18 cellular contexts compared by ENCODE assay signal in the genomic region with DNA sequence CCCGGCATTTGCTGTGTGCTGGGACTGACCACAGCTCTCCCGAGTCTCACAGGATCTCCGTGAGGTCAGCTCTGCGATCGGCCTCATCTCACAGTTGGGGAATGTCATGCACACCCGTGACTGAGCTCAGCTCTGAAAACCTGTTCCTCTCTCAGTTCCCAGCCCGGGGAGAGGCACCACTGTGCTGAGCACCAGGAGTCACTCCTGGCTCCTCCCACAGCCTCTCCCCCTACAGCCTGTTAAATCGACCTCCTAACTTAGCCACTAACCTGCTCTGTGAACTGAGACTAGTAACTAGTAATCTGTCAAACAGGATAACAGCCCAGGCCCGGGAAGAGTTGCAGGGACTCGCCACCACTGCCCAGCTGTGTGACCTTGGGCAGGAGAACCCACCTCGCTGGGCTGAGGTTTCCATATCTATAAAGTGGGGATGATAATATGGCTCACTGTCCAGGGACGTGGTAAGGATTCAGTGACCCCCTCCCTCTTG. TPM values are rescaled to one million over a fixed set of nuclear protein-coding genes. Genes with fewer than 3 reads are reported as not detected.
DNase-seq lines count a peak whose midpoint lies in the region; ATAC-seq and TF ChIP-seq lines count a peak whose summit lies in the region.
"Had no signal": no experiment of that assay in that cellular context is flagged by ENCODE, and none has a peak within 500 bp of the region (broad histone marks: within the 10 kb centered on the region; RNA-seq: fewer than 3 reads in every experiment).

No MANE protein-coding gene starts in this region.

- intact Hi-C loops in activated CD4-positive, alpha-beta T cell treated with anti-CD3 and anti-CD28 coated beads for 36 hours (cut with DNase I, micrococcal nuclease) = no loop called here

- H3K27ac Mint-ChIP-seq in activated CD4-positive, alpha-beta T cell treated with anti-CD3 and anti-CD28 coated beads for 36 hours = no peak overlapping the region
- H3K27ac Mint-ChIP-seq: activated CD4-positive, alpha-beta T cell treated with anti-CD3 and anti-CD28 coated beads, Interleukin-2, amount 10 ng/mL, durations not matched to agents 7 days and 5 days; CD4-positive, alpha-beta T cell; dendritic cell treated with granulocyte-macrophage colony-stimulating factor and Interleukin-4, amounts not matched to agents 40 ng/mL and 50 ng/mL, for 4 days; stimulated activated effector memory CD8-positive, alpha-beta T cell treated with anti-CD3 and anti-CD28 coated beads, Interleukin-12 subunit alpha, Interleukin-12 subunit beta, amount 100 ng/mL, for 72 hours had no signal

- H3K36me3 Mint-ChIP-seq in activated CD4-positive, alpha-beta T cell treated with anti-CD3 and anti-CD28 coated beads for 36 hours (ENCODE audit: low read depth) = no peaks in the 10 kb centered on the region
- H3K36me3 Mint-ChIP-seq: stimulated activated effector memory CD8-positive, alpha-beta T cell treated with anti-CD3 and anti-CD28 coated beads, Interleukin-12 subunit alpha, Interleukin-12 subunit beta, amount 100 ng/mL, for 72 hours had no signal

- H3K27me3 Mint-ChIP-seq in activated CD4-positive, alpha-beta T cell treated with anti-CD3 and anti-CD28 coated beads for 36 hours = no peaks in the 10 kb centered on the region
- H3K27me3 Mint-ChIP-seq: CD4-positive, alpha-beta T cell had no signal

- peaks cover 8% of the 10 kb centered on the region for H3K27me3 ChIP-seq in brain microvascular endothelial cell (replicated peaks)
- H3K27me3 ChIP-seq: uterus had no signal

- no peak overlapping the region for H3K4me3 ChIP-seq in brain microvascular endothelial cell (ENCODE audit: low read depth, low read length)
- H3K4me3 ChIP-seq: uterus had no signal

- POLR2A ChIA-PET in activated CD4-positive, alpha-beta T cell treated with anti-CD3 and anti-CD28 coated beads for 36 hours (lab: Charles Lee) = no interaction called here

- H3K9me3 Mint-ChIP-seq in activated CD4-positive, alpha-beta T cell treated with anti-CD3 and anti-CD28 coated beads for 36 hours (ENCODE audit: low read depth) = no peaks in the 10 kb centered on the region
- H3K9me3 Mint-ChIP-seq: activated CD4-positive, alpha-beta T cell treated with anti-CD3 and anti-CD28 coated beads, Interleukin-2, amount 10 ng/mL, durations not matched to agents 7 days and 5 days; CD4-positive, alpha-beta T cell; dendritic cell treated with granulocyte-macrophage colony-stimulating factor and Interleukin-4, amounts not matched to agents 40 ng/mL and 50 ng/mL, for 4 days; stimulated activated effector memory CD8-positive, alpha-beta T cell treated with anti-CD3 and anti-CD28 coated beads, Interleukin-12 subunit alpha, Interleukin-12 subunit beta, amount 100 ng/mL, for 72 hours had no signal

- TF ChIP-seq POLR2A in GM18505 (IDR thresholded peaks at IDR 0.05; ENCODE audit: borderline replicate concordance, extremely low read depth, insufficient read depth, insufficient read length) = no peak

- CTCF ChIA-PET in activated CD4-positive, alpha-beta T cell treated with anti-CD3 and anti-CD28 coated beads for 36 hours (lab: Charles Lee) = interaction anchor here (1.0 kb wide), 1 partner anchor 83 kb away, joined by 4 read pairs; no protein-coding TSS in a partner anchor

- no peaks in the 10 kb centered on the region for H3K36me3 ChIP-seq in brain microvascular endothelial cell (replicated peaks)
- H3K36me3 ChIP-seq: uterus had no signal

- H3K27ac ChIP-seq in brain microvascular endothelial cell = no peak overlapping the region
- H3K27ac ChIP-seq: uterus had no signal

- H3K4me1 Mint-ChIP-seq in activated CD4-positive, alpha-beta T cell treated with anti-CD3 and anti-CD28 coated beads for 36 hours = no peaks in the 10 kb centered on the region
- H3K4me1 Mint-ChIP-seq: activated CD4-positive, alpha-beta T cell treated with anti-CD3 and anti-CD28 coated beads, Interleukin-2, amount 10 ng/mL, durations not matched to agents 7 days and 5 days had no signal

- TF ChIP-seq CTCF in brain microvascular endothelial cell (IDR thresholded peaks at IDR 0.05; ENCODE audit: low read depth, low read length, missing control alignments) = no peak

- DNase-seq in Ammon's horn (ENCODE audit: low spot score) (peak; percentile 58), HuH-7.5 (ENCODE audit: low spot score) (peak; percentile 49), brain microvascular endothelial cell (peak; percentile 14), mucosa of gallbladder (ENCODE audit: low spot score) (peak; percentile 25), NCI-H146 treated with DMSO at 0.1 percent for 48 hours (lab: John Stamatoyannopoulos, UW; ENCODE audit: unreplicated experiment) (no peak)
- DNase-seq in stimulated activated naive CD8-positive, alpha-beta T cell treated with anti-CD3 and anti-CD28 coated beads, Interleukin-15, Interleukin-2, amounts not matched to agents 100 U/mL and 50 U/mL, for 24 hours = no peak
- DNase-seq in activated CD4-positive, alpha-beta T cell treated with anti-CD3 and anti-CD28 coated beads for 36 hours = no peak
- DNase-seq: activated CD4-positive, alpha-beta T cell treated with anti-CD3 and anti-CD28 coated beads, Interleukin-2, amount 10 ng/mL, durations not matched to agents 7 days and 5 days; amniotic stem cell; CD4-positive, alpha-beta T cell; HCEC 1CT; NCI-H2107; PC-3; stimulated activated CD4-positive, alpha-beta T cell treated with anti-CD3 and anti-CD28 coated beads, Interleukin-4, amount 100 ng/mL, for 1 hour; uterus had no signal

- no peak for ATAC-seq in stimulated activated naive CD8-positive, alpha-beta T cell treated with anti-CD3 and anti-CD28 coated beads, Interleukin-15, Interleukin-2, amounts not matched to agents 100 U/mL and 50 U/mL, for 24 hours
- no peak for ATAC-seq in activated CD4-positive, alpha-beta T cell treated with anti-CD3 and anti-CD28 coated beads for 36 hours
- ATAC-seq in GM18505 (IDR thresholded peaks at IDR 0.05; ENCODE audit: unreplicated experiment) = no peak
- ATAC-seq: stimulated activated effector memory CD8-positive, alpha-beta T cell treated with anti-CD3 and anti-CD28 coated beads, Interleukin-12 subunit alpha, Interleukin-12 subunit beta, amount 100 ng/mL, for 72 hours had no signal

- in situ Hi-C loops in brain microvascular endothelial cell (cut with HindIII; ENCODE audit: low pct_ligation_motif_present, low sequenced_read_pairs) = no loop called here

- H3K4me3 Mint-ChIP-seq in activated CD4-positive, alpha-beta T cell treated with anti-CD3 and anti-CD28 coated beads for 36 hours = no peak overlapping the region
- H3K4me3 Mint-ChIP-seq: activated CD4-positive, alpha-beta T cell treated with anti-CD3 and anti-CD28 coated beads, Interleukin-2, amount 10 ng/mL, durations not matched to agents 7 days and 5 days; CD4-positive, alpha-beta T cell; dendritic cell treated with granulocyte-macrophage colony-stimulating factor and Interleukin-4, amounts not matched to agents 40 ng/mL and 50 ng/mL, for 4 days; stimulated activated effector memory CD8-positive, alpha-beta T cell treated with anti-CD3 and anti-CD28 coated beads, Interleukin-12 subunit alpha, Interleukin-12 subunit beta, amount 100 ng/mL, for 72 hours had no signal

RNA-seq across cellular contexts. Expression of gene NOL4L, which starts 20.1 kb away (rescaled TPM):
- total RNA-seq in mucosa of gallbladder = 53.0 TPM
- total RNA-seq in activated CD4-positive, alpha-beta T cell treated with anti-CD3 and anti-CD28 coated beads for 36 hours = 10 to 100 TPM; 17.3 to 22.0 TPM

Comparison
In these comparisons a context has a peak if more than half of its experiments do, and no peak if none do; other contexts are left out.
1. DNase-seq: peak in Ammon's horn (single experiment), HuH-7.5 (single experiment), brain microvascular endothelial cell (single experiment) and mucosa of gallbladder (single experiment); none in stimulated activated naive CD8-positive, alpha-beta T cell treated with anti-CD3 and anti-CD28 coated beads, Interleukin-15, Interleukin-2, amounts not matched to agents 100 U/mL and 50 U/mL, for 24 hours (single experiment), activated CD4-positive, alpha-beta T cell treated with anti-CD3 and anti-CD28 coated beads for 36 hours (single experiment) and NCI-H146 treated with DMSO at 0.1 percent for 48 hours (single experiment).